Comparison of ENCODE assay signal across 7 cellular contexts in genomic region chr2:197805598-197806316, GRCh38. TPM values are rescaled to one million over a fixed set of nuclear protein-coding genes. Genes with fewer than 3 reads are reported as not detected.
DNase-seq lines count a peak whose midpoint lies in the region; FAIRE-seq and TF ChIP-seq lines count a peak whose summit lies in the region.

No MANE protein-coding gene starts in this region.

- H3K4me1 Mint-ChIP-seq in activated T-helper 2 cell treated with anti-CD3 and anti-CD28 coated beads, Interferon-gamma antibody, Interleukin-2, Interleukin-4, amounts not matched to agents 10 μg/mL and 5 μg/mL and 100 μg/mL, durations not matched to agents 14 hours and 24 hours and 36 hours (ENCODE audit: low read depth), result peaks cover 46% of the 10 kb centered on the region

- H3K36me3 ChIP-seq in HEK293 (ENCODE audit: control insufficient read depth in 2 of 2, insufficient read depth in 1 of 2, low read length in 2 of 2) (no peaks in the 10 kb centered on the region), spleen (no peaks in the 10 kb centered on the region)

- CTCF ChIA-PET in HEK293 (lab: Yijun Ruan, JAX), result interaction anchor here (0.6 to 2.5 kb wide), 4 partner anchors 8 to 695 kb away, joined by 3 to 7 read pairs (median 4); no protein-coding TSS in a partner anchor

- H3K36me3 Mint-ChIP-seq in activated T-helper 2 cell treated with anti-CD3 and anti-CD28 coated beads, Interferon-gamma antibody, Interleukin-2, Interleukin-4, amounts not matched to agents 10 μg/mL and 5 μg/mL and 100 μg/mL, durations not matched to agents 14 hours and 24 hours and 36 hours (ENCODE audit: low read depth), result no peaks in the 10 kb centered on the region

- no peak for TF ChIP-seq POLR2A in spleen (IDR thresholded peaks at IDR 0.05)

- H3K4me3 ChIP-seq in HEK293 (ENCODE audit: low read depth, low read length) (peak overlapping the region; percentile 80), iPS-18c (ENCODE audit: insufficient read depth, low read depth, low read length) (peak overlapping the region; percentile 62), spleen (peak overlapping the region; percentile 59 to 89 (median 72))

- H3K9me3 ChIP-seq in HEK293 (ENCODE audit: control insufficient read depth, insufficient read depth, low read depth, low read length), result no peaks in the 10 kb centered on the region
- no peaks in the 10 kb centered on the region for H3K9me3 ChIP-seq in iPS-18c (ENCODE audit: control insufficient read depth, insufficient read depth, low read length)
- H3K9me3 ChIP-seq in spleen, result no peaks in the 10 kb centered on the region

- intact Hi-C loops in activated T-helper 2 cell treated with anti-CD3 and anti-CD28 coated beads, Interferon-gamma antibody, Interleukin-2, Interleukin-4, amounts not matched to agents 10 μg/mL and 5 μg/mL and 100 μg/mL, durations not matched to agents 14 hours and 24 hours and 36 hours (cut with micrococcal nuclease), result loop anchor here (5.0 kb wide), 2 partner anchors 127 to 147 kb away; no protein-coding TSS in a partner anchor
- intact Hi-C loops in spleen (cut with DNase I; ENCODE audit: low total_unique reads), result no loop called here

- peak overlapping the region; percentile 50 for H3K27ac Mint-ChIP-seq in activated T-helper 2 cell treated with anti-CD3 and anti-CD28 coated beads, Interferon-gamma antibody, Interleukin-2, Interleukin-4, amounts not matched to agents 10 μg/mL and 5 μg/mL and 100 μg/mL, durations not matched to agents 14 hours and 24 hours and 36 hours

- peaks cover 0 to 55% (median 30%) of the 10 kb centered on the region in 7 donors for H3K27me3 ChIP-seq in spleen (replicated peaks in 1 of 7)

- H3K27me3 Mint-ChIP-seq in activated T-helper 2 cell treated with anti-CD3 and anti-CD28 coated beads, Interferon-gamma antibody, Interleukin-2, Interleukin-4, amounts not matched to agents 10 μg/mL and 5 μg/mL and 100 μg/mL, durations not matched to agents 14 hours and 24 hours and 36 hours (ENCODE audit: low read depth), result peaks cover 22% of the 10 kb centered on the region

- POLR2A ChIA-PET in HEK293 (lab: Yijun Ruan, JAX), result no interaction called here

- H3K4me1 ChIP-seq in HEK293 (ENCODE audit: control insufficient read depth, insufficient read depth, low read length) (no peaks in the 10 kb centered on the region), spleen (peaks cover 18 to 46% (median 28%) of the 10 kb centered on the region in 6 donors)

- 15 to 34% (median 26%) methylated on average over 11 of the region's 11 CpGs for WGBS in spleen, 5 donors

- TF ChIP-seq CTCF in HEK293 (tag by site-specific recombination; IDR thresholded peaks at IDR 0.05), result no peak
- no peak for TF ChIP-seq CTCF in spleen (IDR thresholded peaks at IDR 0.05 in 8 of 11, conservative IDR thresholded peaks at IDR 0.05 in 3 of 11)
- no peak for TF ChIP-seq CTCF in D721Med (IDR thresholded peaks at IDR 0.05; ENCODE audit: insufficient read depth, missing control alignments)

- DNase-seq in activated T-helper 2 cell treated with anti-CD3 and anti-CD28 coated beads, Interferon-gamma antibody, Interleukin-2, Interleukin-4, amounts not matched to agents 10 μg/mL and 5 μg/mL and 100 μg/mL, durations not matched to agents 14 hours and 24 hours and 36 hours (ENCODE audit: low spot score), result no peak
- DNase-seq in spleen (no peak), kidney tubule cell (ENCODE audit: low spot score) (no peak), D721Med (ENCODE audit: insufficient read length, low spot score) (no peak), A172 (ENCODE audit: low spot score) (no peak)

- no peak overlapping the region for H3K27ac ChIP-seq in HEK293 (ENCODE audit: extremely low read depth, low read depth, low read length)
- peak overlapping the region in 5 of 8 donors; percentile 56 to 87 (median 75) for H3K27ac ChIP-seq in spleen

- no peaks in the 10 kb centered on the region for H3K9me3 Mint-ChIP-seq in activated T-helper 2 cell treated with anti-CD3 and anti-CD28 coated beads, Interferon-gamma antibody, Interleukin-2, Interleukin-4, amounts not matched to agents 10 μg/mL and 5 μg/mL and 100 μg/mL, durations not matched to agents 14 hours and 24 hours and 36 hours

- no peak for FAIRE-seq in D721Med (lab: Jason Lieb, UNC)

- H3K4me3 Mint-ChIP-seq in activated T-helper 2 cell treated with anti-CD3 and anti-CD28 coated beads, Interferon-gamma antibody, Interleukin-2, Interleukin-4, amounts not matched to agents 10 μg/mL and 5 μg/mL and 100 μg/mL, durations not matched to agents 14 hours and 24 hours and 36 hours (ENCODE audit: low read depth), result peak overlapping the region; percentile 85

TF ChIP-seq in HEK293, 187 proteins besides CTCF, POLR2A, EP300 and RAD21:
- TF ChIP-seq ZNF132 (tag by site-specific recombination; IDR thresholded peaks at IDR 0.05; ENCODE audit: borderline replicate concordance) (no peak), ZNF184 (tag by site-specific recombination; IDR thresholded peaks at IDR 0.05) (no peak), ZBTB20 (tag by site-specific recombination; IDR thresholded peaks at IDR 0.05) (peak; percentile 87), ZNF366 (tag by site-specific recombination; conservative IDR thresholded peaks at IDR 0.05) (peak; percentile 62; the same call in 1 of the 2 replicates), ZNF629 (tag by site-specific recombination; IDR thresholded peaks at IDR 0.05) (no peak), ZBTB17 (tag by site-specific recombination; IDR thresholded peaks at IDR 0.05) (peak; percentile 55)

RNA-seq across cellular contexts. Expression of gene PLCL1, which starts 1.4 kb away (rescaled TPM):
- 1.8 and 2.0 TPM in 2 replicates for total RNA-seq in activated T-helper 2 cell treated with anti-CD3 and anti-CD28 coated beads, Interferon-gamma antibody, Interleukin-2, Interleukin-4, amounts not matched to agents 10 μg/mL and 5 μg/mL and 100 μg/mL, durations not matched to agents 14 hours and 24 hours and 36 hours
- total RNA-seq in spleen, result 1 to 10 TPM; 3.1 to 6.5 (median 4.4) TPM
- under 1 TPM; 0.54 to 0.93 (median 0.68) TPM for polyA plus RNA-seq in spleen
- not detected in 2 replicates for total RNA-seq in A172 (2014; rRNA removed; shearing (Covaris generic))

RNA-seq across cellular contexts. Expression of gene BOLL, which starts 20.6 kb away (rescaled TPM):
- not detected in 2 replicates for total RNA-seq in activated T-helper 2 cell treated with anti-CD3 and anti-CD28 coated beads, Interferon-gamma antibody, Interleukin-2, Interleukin-4, amounts not matched to agents 10 μg/mL and 5 μg/mL and 100 μg/mL, durations not matched to agents 14 hours and 24 hours and 36 hours
- total RNA-seq in spleen, result not detected
- not detected for polyA plus RNA-seq in spleen
- total RNA-seq in A172 (2014; rRNA removed; shearing (Covaris generic)), result not detected in 2 replicates
